1 cellular context compared by ENCODE assay signal in the genomic region with DNA sequence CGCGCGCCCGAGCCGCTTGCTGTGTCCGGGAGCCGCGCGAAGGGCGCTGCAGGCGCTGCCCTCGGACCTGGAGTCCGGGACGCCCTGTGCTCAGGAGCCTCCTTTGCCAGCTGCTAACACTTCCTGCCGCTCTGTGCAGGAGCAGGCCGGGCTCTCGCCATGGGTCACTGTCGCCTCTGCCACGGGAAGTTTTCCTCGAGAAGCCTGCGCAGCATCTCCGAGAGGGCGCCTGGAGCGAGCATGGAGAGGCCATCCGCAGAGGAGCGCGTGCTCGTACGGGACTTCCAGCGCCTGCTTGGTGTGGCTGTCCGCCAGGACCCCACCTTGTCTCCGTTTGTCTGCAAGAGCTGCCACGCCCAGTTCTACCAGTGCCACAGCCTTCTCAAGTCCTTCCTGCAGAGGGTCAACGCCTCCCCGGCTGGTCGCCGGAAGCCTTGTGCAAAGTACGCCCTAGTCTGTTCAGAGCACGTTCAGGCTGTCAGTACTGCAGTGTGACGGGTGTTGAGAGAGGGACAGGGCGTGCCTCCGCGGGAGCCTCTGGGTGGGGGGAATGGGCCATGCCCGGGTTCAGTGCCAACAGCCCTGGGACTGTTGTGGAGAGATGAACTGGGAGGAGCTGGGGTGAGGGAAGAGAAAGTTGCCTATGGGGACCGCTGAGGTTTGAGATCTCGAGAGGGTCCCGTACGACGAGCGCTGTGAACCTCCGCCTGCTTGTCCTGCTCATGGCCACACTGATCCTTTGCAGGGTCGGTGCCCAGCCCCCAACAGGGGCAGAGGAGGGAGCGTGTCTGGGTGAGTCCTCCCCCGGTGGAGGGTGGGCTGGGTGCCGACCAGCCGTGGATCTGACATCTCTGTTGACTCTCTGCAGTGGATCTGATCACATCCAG.
TF ChIP-seq lines count a peak whose summit lies in the region.

No MANE protein-coding gene starts in this region.

TF ChIP-seq in K562, 482 proteins besides CTCF, POLR2A, EP300 and RAD21 (continued from another document and continues in another):
- TF ChIP-seq, protein P1, sequence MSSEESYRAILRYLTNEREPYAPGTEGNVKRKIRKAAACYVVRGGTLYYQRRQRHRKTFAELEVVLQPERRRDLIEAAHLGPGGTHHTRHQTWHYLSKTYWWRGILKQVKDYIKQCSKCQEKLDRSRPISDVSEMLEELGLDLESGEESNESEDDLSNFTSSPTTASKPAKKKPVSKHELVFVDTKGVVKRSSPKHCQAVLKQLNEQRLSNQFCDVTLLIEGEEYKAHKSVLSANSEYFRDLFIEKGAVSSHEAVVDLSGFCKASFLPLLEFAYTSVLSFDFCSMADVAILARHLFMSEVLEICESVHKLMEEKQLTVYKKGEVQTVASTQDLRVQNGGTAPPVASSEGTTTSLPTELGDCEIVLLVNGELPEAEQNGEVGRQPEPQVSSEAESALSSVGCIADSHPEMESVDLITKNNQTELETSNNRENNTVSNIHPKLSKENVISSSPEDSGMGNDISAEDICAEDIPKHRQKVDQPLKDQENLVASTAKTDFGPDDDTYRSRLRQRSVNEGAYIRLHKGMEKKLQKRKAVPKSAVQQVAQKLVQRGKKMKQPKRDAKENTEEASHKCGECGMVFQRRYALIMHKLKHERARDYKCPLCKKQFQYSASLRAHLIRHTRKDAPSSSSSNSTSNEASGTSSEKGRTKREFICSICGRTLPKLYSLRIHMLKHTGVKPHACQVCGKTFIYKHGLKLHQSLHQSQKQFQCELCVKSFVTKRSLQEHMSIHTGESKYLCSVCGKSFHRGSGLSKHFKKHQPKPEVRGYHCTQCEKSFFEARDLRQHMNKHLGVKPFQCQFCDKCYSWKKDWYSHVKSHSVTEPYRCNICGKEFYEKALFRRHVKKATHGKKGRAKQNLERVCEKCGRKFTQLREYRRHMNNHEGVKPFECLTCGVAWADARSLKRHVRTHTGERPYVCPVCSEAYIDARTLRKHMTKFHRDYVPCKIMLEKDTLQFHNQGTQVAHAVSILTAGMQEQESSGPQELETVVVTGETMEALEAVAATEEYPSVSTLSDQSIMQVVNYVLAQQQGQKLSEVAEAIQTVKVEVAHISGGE (CRISPR knock-in tag; IDR thresholded peaks at IDR 0.05), result peak in 1 of 3 experiments; percentile 92; a peak in 1 of 6 replicates
- TF ChIP-seq ZNF174 (CRISPR knock-in tag; IDR thresholded peaks at IDR 0.05) (no peak), ZNF778 (CRISPR knock-in tag; IDR thresholded peaks at IDR 0.05) (no peak), IRF1 (CRISPR knock-in tag; IDR thresholded peaks at IDR 0.05; ENCODE audit: borderline replicate concordance) (no peak), POU5F1 (IDR thresholded peaks at IDR 0.05; ENCODE audit: borderline replicate concordance, low read depth, low read length, partially characterized antibody) (no peak), ZNF764 (CRISPR knock-in tag; IDR thresholded peaks at IDR 0.05; ENCODE audit: low read depth) (no peak), MEF2A (IDR thresholded peaks at IDR 0.05; ENCODE audit: control insufficient read depth, low read depth, low read length) (no peak), HDAC6 (IDR thresholded peaks at IDR 0.05; ENCODE audit: low read depth, low read length) (0 out of 2 replicates have a peak, but pooled peaks have one; percentile 37), SRSF9 (IDR thresholded peaks at IDR 0.05; ENCODE audit: borderline replicate concordance, low read depth, low read length) (no peak), THRAP3 (IDR thresholded peaks at IDR 0.05; ENCODE audit: borderline replicate concordance) (no peak), FOXK1 (CRISPR knock-in tag; IDR thresholded peaks at IDR 0.05; ENCODE audit: borderline replicate concordance) (0 out of 2 replicates have a peak, but pooled peaks have one; percentile 68), SPI1 (IDR thresholded peaks at IDR 0.05; ENCODE audit: borderline replicate concordance, low read depth, low read length) (no peak), RUNX1 (IDR thresholded peaks at IDR 0.05; ENCODE audit: low read depth) (no peak), POLR2B (IDR thresholded peaks at IDR 0.05; ENCODE audit: low read depth, partially characterized antibody) (no peak), ZBED1 (IDR thresholded peaks at IDR 0.05) (no peak), PCBP1 (IDR thresholded peaks at IDR 0.05; ENCODE audit: low read depth, low read length, poor library complexity, severe bottlenecking) (no peak), RBM22 (IDR thresholded peaks at IDR 0.05; ENCODE audit: low read depth, low read length, poor library complexity, severe bottlenecking) (peak; percentile 52), TBP (optimal IDR thresholded peaks at IDR 0.05; ENCODE audit: low read depth, low read length) (no peak), PYGO2 (tag; IDR thresholded peaks at IDR 0.05) (no peak), PML (IDR thresholded peaks at IDR 0.05; ENCODE audit: low read length) (no peak), POLR2G (IDR thresholded peaks at IDR 0.05; ENCODE audit: low read depth, low read length) (peak; percentile 9; the same call in 1 of the 2 replicates), RBM39 (optimal IDR thresholded peaks at IDR 0.05; ENCODE audit: low read depth, low read length) (no peak), ZNF347 (CRISPR knock-in tag; IDR thresholded peaks at IDR 0.05; ENCODE audit: low read depth) (no peak)
- TF ChIP-seq, protein P2, sequence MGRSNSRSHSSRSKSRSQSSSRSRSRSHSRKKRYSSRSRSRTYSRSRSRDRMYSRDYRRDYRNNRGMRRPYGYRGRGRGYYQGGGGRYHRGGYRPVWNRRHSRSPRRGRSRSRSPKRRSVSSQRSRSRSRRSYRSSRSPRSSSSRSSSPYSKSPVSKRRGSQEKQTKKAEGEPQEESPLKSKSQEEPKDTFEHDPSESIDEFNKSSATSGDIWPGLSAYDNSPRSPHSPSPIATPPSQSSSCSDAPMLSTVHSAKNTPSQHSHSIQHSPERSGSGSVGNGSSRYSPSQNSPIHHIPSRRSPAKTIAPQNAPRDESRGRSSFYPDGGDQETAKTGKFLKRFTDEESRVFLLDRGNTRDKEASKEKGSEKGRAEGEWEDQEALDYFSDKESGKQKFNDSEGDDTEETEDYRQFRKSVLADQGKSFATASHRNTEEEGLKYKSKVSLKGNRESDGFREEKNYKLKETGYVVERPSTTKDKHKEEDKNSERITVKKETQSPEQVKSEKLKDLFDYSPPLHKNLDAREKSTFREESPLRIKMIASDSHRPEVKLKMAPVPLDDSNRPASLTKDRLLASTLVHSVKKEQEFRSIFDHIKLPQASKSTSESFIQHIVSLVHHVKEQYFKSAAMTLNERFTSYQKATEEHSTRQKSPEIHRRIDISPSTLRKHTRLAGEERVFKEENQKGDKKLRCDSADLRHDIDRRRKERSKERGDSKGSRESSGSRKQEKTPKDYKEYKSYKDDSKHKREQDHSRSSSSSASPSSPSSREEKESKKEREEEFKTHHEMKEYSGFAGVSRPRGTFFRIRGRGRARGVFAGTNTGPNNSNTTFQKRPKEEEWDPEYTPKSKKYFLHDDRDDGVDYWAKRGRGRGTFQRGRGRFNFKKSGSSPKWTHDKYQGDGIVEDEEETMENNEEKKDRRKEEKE (IDR thresholded peaks at IDR 0.05; ENCODE audit: borderline replicate concordance in 1 of 2, control insufficient read depth in 1 of 2, low read depth in 2 of 2, low read length in 1 of 2), result no peak; a peak in 1 of 4 replicates
- TF ChIP-seq, protein P3, sequence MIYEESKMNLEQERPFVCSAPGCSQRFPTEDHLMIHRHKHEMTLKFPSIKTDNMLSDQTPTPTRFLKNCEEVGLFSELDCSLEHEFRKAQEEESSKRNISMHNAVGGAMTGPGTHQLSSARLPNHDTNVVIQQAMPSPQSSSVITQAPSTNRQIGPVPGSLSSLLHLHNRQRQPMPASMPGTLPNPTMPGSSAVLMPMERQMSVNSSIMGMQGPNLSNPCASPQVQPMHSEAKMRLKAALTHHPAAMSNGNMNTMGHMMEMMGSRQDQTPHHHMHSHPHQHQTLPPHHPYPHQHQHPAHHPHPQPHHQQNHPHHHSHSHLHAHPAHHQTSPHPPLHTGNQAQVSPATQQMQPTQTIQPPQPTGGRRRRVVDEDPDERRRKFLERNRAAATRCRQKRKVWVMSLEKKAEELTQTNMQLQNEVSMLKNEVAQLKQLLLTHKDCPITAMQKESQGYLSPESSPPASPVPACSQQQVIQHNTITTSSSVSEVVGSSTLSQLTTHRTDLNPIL (CRISPR knock-in tag; IDR thresholded peaks at IDR 0.05), result no peak
- TF ChIP-seq, protein P4, sequence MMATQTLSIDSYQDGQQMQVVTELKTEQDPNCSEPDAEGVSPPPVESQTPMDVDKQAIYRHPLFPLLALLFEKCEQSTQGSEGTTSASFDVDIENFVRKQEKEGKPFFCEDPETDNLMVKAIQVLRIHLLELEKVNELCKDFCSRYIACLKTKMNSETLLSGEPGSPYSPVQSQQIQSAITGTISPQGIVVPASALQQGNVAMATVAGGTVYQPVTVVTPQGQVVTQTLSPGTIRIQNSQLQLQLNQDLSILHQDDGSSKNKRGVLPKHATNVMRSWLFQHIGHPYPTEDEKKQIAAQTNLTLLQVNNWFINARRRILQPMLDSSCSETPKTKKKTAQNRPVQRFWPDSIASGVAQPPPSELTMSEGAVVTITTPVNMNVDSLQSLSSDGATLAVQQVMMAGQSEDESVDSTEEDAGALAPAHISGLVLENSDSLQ (IDR thresholded peaks at IDR 0.05), result peak; percentile 34; the same call in 1 of the 2 replicates
- TF ChIP-seq, protein P5, sequence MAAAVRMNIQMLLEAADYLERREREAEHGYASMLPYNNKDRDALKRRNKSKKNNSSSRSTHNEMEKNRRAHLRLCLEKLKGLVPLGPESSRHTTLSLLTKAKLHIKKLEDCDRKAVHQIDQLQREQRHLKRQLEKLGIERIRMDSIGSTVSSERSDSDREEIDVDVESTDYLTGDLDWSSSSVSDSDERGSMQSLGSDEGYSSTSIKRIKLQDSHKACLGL (CRISPR knock-in tag; IDR thresholded peaks at IDR 0.05; ENCODE audit: borderline replicate concordance, poor library complexity, severe bottlenecking), result no peak
- TF ChIP-seq, protein P6, sequence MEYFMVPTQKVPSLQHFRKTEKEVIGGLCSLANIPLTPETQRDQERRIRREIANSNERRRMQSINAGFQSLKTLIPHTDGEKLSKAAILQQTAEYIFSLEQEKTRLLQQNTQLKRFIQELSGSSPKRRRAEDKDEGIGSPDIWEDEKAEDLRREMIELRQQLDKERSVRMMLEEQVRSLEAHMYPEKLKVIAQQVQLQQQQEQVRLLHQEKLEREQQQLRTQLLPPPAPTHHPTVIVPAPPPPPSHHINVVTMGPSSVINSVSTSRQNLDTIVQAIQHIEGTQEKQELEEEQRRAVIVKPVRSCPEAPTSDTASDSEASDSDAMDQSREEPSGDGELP (CRISPR knock-in tag; IDR thresholded peaks at IDR 0.05; ENCODE audit: borderline replicate concordance), result peak; percentile 57
- TF ChIP-seq, protein P7, sequence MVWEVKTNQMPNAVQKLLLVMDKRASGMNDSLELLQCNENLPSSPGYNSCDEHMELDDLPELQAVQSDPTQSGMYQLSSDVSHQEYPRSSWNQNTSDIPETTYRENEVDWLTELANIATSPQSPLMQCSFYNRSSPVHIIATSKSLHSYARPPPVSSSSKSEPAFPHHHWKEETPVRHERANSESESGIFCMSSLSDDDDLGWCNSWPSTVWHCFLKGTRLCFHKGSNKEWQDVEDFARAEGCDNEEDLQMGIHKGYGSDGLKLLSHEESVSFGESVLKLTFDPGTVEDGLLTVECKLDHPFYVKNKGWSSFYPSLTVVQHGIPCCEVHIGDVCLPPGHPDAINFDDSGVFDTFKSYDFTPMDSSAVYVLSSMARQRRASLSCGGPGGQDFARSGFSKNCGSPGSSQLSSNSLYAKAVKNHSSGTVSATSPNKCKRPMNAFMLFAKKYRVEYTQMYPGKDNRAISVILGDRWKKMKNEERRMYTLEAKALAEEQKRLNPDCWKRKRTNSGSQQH (CRISPR knock-in tag; IDR thresholded peaks at IDR 0.05), result no peak
- TF ChIP-seq, protein P8, sequence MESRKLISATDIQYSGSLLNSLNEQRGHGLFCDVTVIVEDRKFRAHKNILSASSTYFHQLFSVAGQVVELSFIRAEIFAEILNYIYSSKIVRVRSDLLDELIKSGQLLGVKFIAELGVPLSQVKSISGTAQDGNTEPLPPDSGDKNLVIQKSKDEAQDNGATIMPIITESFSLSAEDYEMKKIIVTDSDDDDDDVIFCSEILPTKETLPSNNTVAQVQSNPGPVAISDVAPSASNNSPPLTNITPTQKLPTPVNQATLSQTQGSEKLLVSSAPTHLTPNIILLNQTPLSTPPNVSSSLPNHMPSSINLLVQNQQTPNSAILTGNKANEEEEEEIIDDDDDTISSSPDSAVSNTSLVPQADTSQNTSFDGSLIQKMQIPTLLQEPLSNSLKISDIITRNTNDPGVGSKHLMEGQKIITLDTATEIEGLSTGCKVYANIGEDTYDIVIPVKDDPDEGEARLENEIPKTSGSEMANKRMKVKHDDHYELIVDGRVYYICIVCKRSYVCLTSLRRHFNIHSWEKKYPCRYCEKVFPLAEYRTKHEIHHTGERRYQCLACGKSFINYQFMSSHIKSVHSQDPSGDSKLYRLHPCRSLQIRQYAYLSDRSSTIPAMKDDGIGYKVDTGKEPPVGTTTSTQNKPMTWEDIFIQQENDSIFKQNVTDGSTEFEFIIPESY (CRISPR knock-in tag; IDR thresholded peaks at IDR 0.05), result 0 out of 2 replicates have a peak, but pooled peaks have one; percentile 3
- TF ChIP-seq, protein P9, sequence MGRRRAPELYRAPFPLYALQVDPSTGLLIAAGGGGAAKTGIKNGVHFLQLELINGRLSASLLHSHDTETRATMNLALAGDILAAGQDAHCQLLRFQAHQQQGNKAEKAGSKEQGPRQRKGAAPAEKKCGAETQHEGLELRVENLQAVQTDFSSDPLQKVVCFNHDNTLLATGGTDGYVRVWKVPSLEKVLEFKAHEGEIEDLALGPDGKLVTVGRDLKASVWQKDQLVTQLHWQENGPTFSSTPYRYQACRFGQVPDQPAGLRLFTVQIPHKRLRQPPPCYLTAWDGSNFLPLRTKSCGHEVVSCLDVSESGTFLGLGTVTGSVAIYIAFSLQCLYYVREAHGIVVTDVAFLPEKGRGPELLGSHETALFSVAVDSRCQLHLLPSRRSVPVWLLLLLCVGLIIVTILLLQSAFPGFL (CRISPR knock-in tag; IDR thresholded peaks at IDR 0.05), result no peak
